Comparison of ENCODE assay signal across 8 cellular contexts in the genomic region with DNA sequence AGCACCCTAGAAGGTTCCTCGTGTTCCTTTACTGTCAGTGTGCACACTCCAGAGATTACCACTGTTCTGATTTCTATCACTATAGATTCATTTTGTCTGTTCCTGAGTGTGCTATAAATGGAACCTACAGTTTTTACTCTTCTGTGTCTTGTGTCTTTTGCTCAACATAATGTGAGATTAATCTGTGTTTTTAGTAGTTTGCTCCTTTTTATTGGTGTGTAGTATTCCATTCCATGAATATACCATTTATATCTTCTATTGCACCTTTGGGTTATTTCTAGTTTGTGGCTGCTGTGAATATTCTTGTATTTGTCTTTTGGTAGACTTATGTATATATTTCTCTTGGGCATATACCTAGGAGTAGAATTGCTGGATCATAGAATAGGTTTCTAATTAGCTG.
"Had no signal": no experiment of that assay in that cellular context is flagged by ENCODE, and none has a peak within 500 bp of the region (broad histone marks: within the 10 kb centered on the region; RNA-seq: fewer than 3 reads in every experiment).

No MANE protein-coding gene starts in this region.

- FAIRE-seq: G401.6, GM12878, GM12891, GM12892, GM18507, GM19239 had no signal

- H3K4me3 ChIP-seq: GM12878 had no signal

- ATAC-seq: GM12878 had no signal

- DNase-seq: GDM1, GF-D8 had no signal
